ENCODE assay signal across 28 cellular contexts in genomic region chr11:46680815-46681214, GRCh38. TPM values are rescaled to one million over a fixed set of nuclear protein-coding genes. Genes with fewer than 3 reads are reported as not detected.
"Had no signal": no experiment of that assay in that cellular context is flagged by ENCODE, and none has a peak within 500 bp of the region (broad histone marks: within the 10 kb centered on the region; RNA-seq: fewer than 3 reads in every experiment).

No MANE protein-coding gene starts in this region.

- H3K4me1 Mint-ChIP-seq: neural crest cell had no signal

- H3K9me3 ChIP-seq: esophagus squamous epithelium, left lung, neutrophil, pancreas, prostate gland, sigmoid colon, suprapubic skin, transverse colon, vagina had no signal

- H3K27ac ChIP-seq: esophagus squamous epithelium, left lung, pancreas, prostate gland, sigmoid colon, suprapubic skin, transverse colon, vagina had no signal

- H3K36me3 Mint-ChIP-seq: natural killer cell had no signal

- DNase-seq: cortex of kidney; effector memory CD8-positive, alpha-beta T cell; erythroblast; esophagus squamous epithelium; foreskin melanocyte; glutamatergic neuron; natural killer cell; sigmoid colon; stimulated activated CD4-positive, alpha-beta T cell treated with anti-CD3 and anti-CD28 coated beads, Interleukin-4, amount 100 ng/mL, for 4 hours; stimulated activated naive CD8-positive, alpha-beta T cell treated with anti-CD3 and anti-CD28 coated beads, Interleukin-15, Interleukin-2, amounts not matched to agents 100 U/mL and 50 U/mL, for 24 hours; transverse colon had no signal

- H3K9me3 Mint-ChIP-seq: effector memory CD8-positive, alpha-beta T cell; natural killer cell; neural crest cell; stimulated activated memory B cell treated with anti-CD40 and anti-IgM and Interleukin-4, amounts not matched to agents 10 μg/mL and 1 μg/mL and 100 μg/mL, for 72 hours had no signal

- H3K27me3 Mint-ChIP-seq: effector memory CD8-positive, alpha-beta T cell; stimulated activated memory B cell treated with anti-CD40 and anti-IgM and Interleukin-4, amounts not matched to agents 10 μg/mL and 1 μg/mL and 100 μg/mL, for 72 hours had no signal

- H3K27ac Mint-ChIP-seq: effector memory CD8-positive, alpha-beta T cell; natural killer cell; stimulated activated memory B cell treated with anti-CD40 and anti-IgM and Interleukin-4, amounts not matched to agents 10 μg/mL and 1 μg/mL and 100 μg/mL, for 72 hours had no signal

- H3K27me3 ChIP-seq: esophagus squamous epithelium, left lung, neutrophil, pancreas, sigmoid colon, suprapubic skin, transverse colon, vagina had no signal

- H3K4me3 ChIP-seq: esophagus squamous epithelium, left lung, pancreas, prostate gland, sigmoid colon, suprapubic skin, transverse colon, vagina had no signal

- ATAC-seq: effector memory CD8-positive, alpha-beta T cell; left lung; natural killer cell; pancreas; right cardiac atrium; stimulated activated memory B cell treated with anti-CD40 and anti-IgM and Interleukin-4, amounts not matched to agents 10 μg/mL and 1 μg/mL and 100 μg/mL, for 72 hours; stimulated activated naive CD8-positive, alpha-beta T cell treated with anti-CD3 and anti-CD28 coated beads, Interleukin-15, Interleukin-2, amounts not matched to agents 100 U/mL and 50 U/mL, for 24 hours had no signal

- H3K4me3 Mint-ChIP-seq: effector memory CD8-positive, alpha-beta T cell; natural killer cell; neural crest cell; stimulated activated memory B cell treated with anti-CD40 and anti-IgM and Interleukin-4, amounts not matched to agents 10 μg/mL and 1 μg/mL and 100 μg/mL, for 72 hours had no signal

RNA-seq across cellular contexts. Expression of gene F2, which starts 38.2 kb away (rescaled TPM):
- total RNA-seq: dermis microvascular lymphatic vessel endothelial cell, left lung, lower leg skin, lung microvascular endothelial cell, mesenteric fat pad, mononuclear cell, neural crest cell, omental fat pad, ureter, vagina had no signal
- polyA plus RNA-seq: keratinocyte, right cardiac atrium had no signal
